8 cellular contexts compared by ENCODE assay signal in the genomic region with DNA sequence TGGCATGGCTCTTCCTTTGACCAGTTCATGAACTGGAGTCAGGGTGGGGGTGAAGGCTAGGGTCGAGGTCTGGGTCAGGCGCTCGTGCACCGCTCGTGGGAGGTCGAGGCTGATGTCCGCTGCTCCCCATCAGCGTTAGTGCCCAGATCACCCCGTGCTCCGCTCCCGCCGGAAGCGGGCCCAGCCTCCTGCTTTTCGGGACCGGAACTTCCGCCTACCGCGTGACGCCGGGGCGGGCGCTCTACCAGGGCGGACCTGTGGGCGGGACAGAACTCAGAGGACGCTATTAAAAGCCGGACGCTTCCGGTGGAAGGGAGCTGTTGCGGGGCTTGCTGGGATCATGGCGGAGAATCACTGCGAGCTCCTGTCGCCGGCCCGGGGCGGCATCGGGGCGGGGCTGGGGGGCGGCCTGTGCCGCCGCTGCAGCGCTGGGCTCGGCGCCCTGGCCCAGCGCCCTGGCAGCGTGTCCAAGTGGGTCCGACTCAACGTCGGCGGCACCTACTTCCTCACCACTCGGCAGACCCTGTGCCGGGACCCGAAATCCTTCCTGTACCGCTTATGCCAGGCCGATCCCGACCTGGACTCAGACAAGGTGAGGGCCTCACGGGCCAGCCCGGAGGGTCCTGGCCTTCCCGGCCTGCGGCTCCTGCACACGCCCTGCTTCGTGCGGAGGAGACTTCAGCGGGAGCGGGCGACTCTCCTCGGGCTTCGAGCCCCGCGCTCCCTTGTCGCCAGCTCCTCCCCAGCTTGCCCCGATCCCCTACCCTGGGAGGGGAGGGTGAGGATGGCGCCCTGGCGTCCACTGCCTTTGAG. TPM values are rescaled to one million over a fixed set of nuclear protein-coding genes. Genes with fewer than 3 reads are reported as not detected.
DNase-seq lines count a peak whose midpoint lies in the region; ATAC-seq and TF ChIP-seq lines count a peak whose summit lies in the region.

A gene with protein sequence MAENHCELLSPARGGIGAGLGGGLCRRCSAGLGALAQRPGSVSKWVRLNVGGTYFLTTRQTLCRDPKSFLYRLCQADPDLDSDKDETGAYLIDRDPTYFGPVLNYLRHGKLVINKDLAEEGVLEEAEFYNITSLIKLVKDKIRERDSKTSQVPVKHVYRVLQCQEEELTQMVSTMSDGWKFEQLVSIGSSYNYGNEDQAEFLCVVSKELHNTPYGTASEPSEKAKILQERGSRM (plus strand): TSS at position 315 of the 813 bp plus-strand sequence. CDS start 26 bp downstream, at position 341.

- H3K36me3 Mint-ChIP-seq in activated B cell treated with CpG ODN at 0.5 μM for 24 hours (ENCODE audit: low read depth) = peaks cover 5% of the 10 kb centered on the region

- no peaks in the 10 kb centered on the region for H3F3A ChIP-seq in smooth muscle cell (ENCODE audit: low read depth)

- H3K27ac Mint-ChIP-seq in activated B cell treated with CpG ODN at 0.5 μM for 24 hours = peak within 1 kb of the TSS; percentile 92

- H3K4me3 Mint-ChIP-seq in activated B cell treated with CpG ODN at 0.5 μM for 24 hours = peak within 1 kb of the TSS; percentile 96

- peaks cover 21% of the 10 kb centered on the region for H4K20me1 ChIP-seq in smooth muscle cell (ENCODE audit: low read depth)

- peak; percentile 97 for DNase-seq in NCI-H345 (lab: John Stamatoyannopoulos, UW)
- peak; percentile 93 for DNase-seq in activated B cell treated with CpG ODN at 0.5 μM for 24 hours
- peak; percentile 97 for DNase-seq in cardiac fibroblast (ENCODE audit: low read depth in 2 of 2)
- DNase-seq in iPS-NIHi7 (ENCODE audit: extremely low spot score) = peak; percentile 98
- peak; percentile 84 for DNase-seq in smooth muscle cell (lab: John Stamatoyannopoulos, UW; ENCODE audit: unreplicated experiment)

- H3K4me3 ChIP-seq in ACC112 (ENCODE audit: low read depth, low read length) = peak within 1 kb of the TSS; percentile 100
- H3K4me3 ChIP-seq in cardiac fibroblast (replicated peaks in 1 of 2; ENCODE audit: low read depth in 2 of 2, low read length in 2 of 2) = peak within 1 kb of the TSS; percentile 97 to 98
- H3K4me3 ChIP-seq in smooth muscle cell = peak within 1 kb of the TSS; percentile 99

- peak; percentile 77 for ATAC-seq in GM18907 (IDR thresholded peaks at IDR 0.05; ENCODE audit: unreplicated experiment)
- ATAC-seq in HG03175 (IDR thresholded peaks at IDR 0.05; ENCODE audit: unreplicated experiment) = peak; percentile 70
- ATAC-seq in activated B cell treated with CpG ODN at 0.5 μM for 24 hours (ENCODE audit: low read depth) = peak; percentile 85

- H3K9me3 Mint-ChIP-seq in activated B cell treated with CpG ODN at 0.5 μM for 24 hours = no peaks in the 10 kb centered on the region

- H3K4me2 ChIP-seq in smooth muscle cell = peak within 1 kb of the TSS; percentile 100

- peaks cover 46% of the 10 kb centered on the region for H3K79me2 ChIP-seq in ACC112 (ENCODE audit: control insufficient read depth, insufficient read depth, low read length, unreplicated experiment)
- peaks cover 40% of the 10 kb centered on the region for H3K79me2 ChIP-seq in smooth muscle cell (ENCODE audit: low read depth)

- TF ChIP-seq CTCF in activated B cell treated with CpG ODN at 0.5 μM for 24 hours (IDR thresholded peaks at IDR 0.05) (no peak), cardiac fibroblast (IDR thresholded peaks at IDR 0.05; ENCODE audit: low read depth, low read length) (no peak), smooth muscle cell (IDR thresholded peaks at IDR 0.05; ENCODE audit: borderline replicate concordance, insufficient read depth, poor library complexity, severe bottlenecking) (no peak)

- WGBS in smooth muscle cell (ENCODE audit: low lambda C conversion rate) = under 1% methylated on average over 57 of the region's 73 CpGs

- H3K9ac ChIP-seq in smooth muscle cell (ENCODE audit: low read depth) = peak within 1 kb of the TSS; percentile 95

- intact Hi-C loops in activated B cell treated with CpG ODN at 0.5 μM for 24 hours (cut with micrococcal nuclease) = loop anchor here (1.0 to 5.0 kb wide), 4 partner anchors 9 to 675 kb away; partner anchors contain the start of genes SRRM2 and ZNF598

- no peaks in the 10 kb centered on the region for H3K27me3 ChIP-seq in ACC112 (ENCODE audit: insufficient read depth, low read length)
- H3K27me3 ChIP-seq in smooth muscle cell (ENCODE audit: low read depth) = no peaks in the 10 kb centered on the region

- H3K27me3 Mint-ChIP-seq in activated B cell treated with CpG ODN at 0.5 μM for 24 hours = no peaks in the 10 kb centered on the region

- peak within 1 kb of the TSS; percentile 79 for H3K27ac ChIP-seq in ACC112 (ENCODE audit: low read depth, low read length)
- peak within 1 kb of the TSS; percentile 82 for H3K27ac ChIP-seq in smooth muscle cell (ENCODE audit: low read depth)

- peaks cover 4% of the 10 kb centered on the region; the same call in 1 of the 2 replicates for H3K36me3 ChIP-seq in ACC112 (ENCODE audit: insufficient read depth, low read length)
- no peaks in the 10 kb centered on the region for H3K36me3 ChIP-seq in smooth muscle cell (ENCODE audit: low read depth)

- POLR2A ChIA-PET in activated B cell treated with CpG ODN at 0.5 μM for 24 hours (lab: Charles Lee) = interaction anchor here (0.5 to 2.1 kb wide), 17 partner anchors 9 to 1670 kb away, joined by 3 to 46 read pairs (median 4); partner anchors contain the start of genes FLYWCH1, FLYWCH2, PKMYT1 and PRSS27

- H3K4me1 ChIP-seq in ACC112 (ENCODE audit: control insufficient read depth, insufficient read depth, low read length, unreplicated experiment) (peaks cover 27% of the 10 kb centered on the region), smooth muscle cell (ENCODE audit: low read depth) (peaks cover 7% of the 10 kb centered on the region)

- no peaks in the 10 kb centered on the region for H3K9me3 ChIP-seq in smooth muscle cell (replicated peaks; ENCODE audit: low read depth)

- CTCF ChIA-PET in activated B cell treated with CpG ODN at 0.5 μM for 24 hours (lab: Charles Lee) = interaction anchor here (0.8 kb wide), 1 partner anchor 186 kb away, joined by 3 read pairs; no protein-coding TSS in a partner anchor

- H2AFZ ChIP-seq in ACC112 (ENCODE audit: low read length, unreplicated experiment) (peak within 1 kb of the TSS; percentile 82), smooth muscle cell (ENCODE audit: low read depth) (peak within 1 kb of the TSS; percentile 97)

- peaks cover 31% of the 10 kb centered on the region for H3K4me1 Mint-ChIP-seq in activated B cell treated with CpG ODN at 0.5 μM for 24 hours

RNA-seq across cellular contexts. Expression of the gene that starts here (rescaled TPM):
- total RNA-seq in activated B cell treated with CpG ODN at 0.5 μM for 24 hours (30.3 and 31.4 TPM in 2 replicates), smooth muscle cell (27.0 and 38.2 TPM in 2 replicates)
- polyA plus RNA-seq in smooth muscle cell = 35.5 and 36.6 TPM in 2 replicates

Comparison
In these comparisons a context has a peak if more than half of its experiments do, and no peak if none do; other contexts are left out.
1. Peak in every context shown above with its lines: DNase-seq, ATAC-seq, H3K4me3 ChIP-seq and H3K27ac ChIP-seq.